Comparison of ENCODE assay signal across 8 cellular contexts in the genomic region with DNA sequence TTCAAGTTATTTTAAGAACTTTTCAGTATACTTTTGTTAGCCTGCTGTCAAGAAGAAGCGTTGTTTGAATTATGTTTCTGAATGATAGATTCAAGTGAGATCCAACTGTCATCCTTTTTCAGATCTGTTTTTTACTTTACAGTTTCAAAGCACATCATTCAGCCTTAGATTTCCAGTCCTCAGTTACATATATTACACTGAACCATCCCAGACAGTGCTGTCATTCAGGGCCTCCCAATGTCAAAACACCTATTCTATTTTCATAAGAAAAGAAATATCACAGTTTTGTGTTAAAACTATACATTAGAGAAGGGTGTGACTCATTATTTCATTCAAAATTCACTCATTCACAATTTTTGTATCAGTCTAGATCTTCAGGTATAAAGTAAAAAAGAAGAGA.
"Had no signal": no experiment of that assay in that cellular context is flagged by ENCODE, and none has a peak within 500 bp of the region (broad histone marks: within the 10 kb centered on the region; RNA-seq: fewer than 3 reads in every experiment).

No MANE protein-coding gene starts in this region.

- DNase-seq: GDM1, GF-D8 had no signal

- FAIRE-seq: G401.6, GM12878, GM12891, GM12892, GM18507, GM19239 had no signal

- H3K4me3 ChIP-seq: GM12878 had no signal

- ATAC-seq: GM12878 had no signal
